In the genomic region with DNA sequence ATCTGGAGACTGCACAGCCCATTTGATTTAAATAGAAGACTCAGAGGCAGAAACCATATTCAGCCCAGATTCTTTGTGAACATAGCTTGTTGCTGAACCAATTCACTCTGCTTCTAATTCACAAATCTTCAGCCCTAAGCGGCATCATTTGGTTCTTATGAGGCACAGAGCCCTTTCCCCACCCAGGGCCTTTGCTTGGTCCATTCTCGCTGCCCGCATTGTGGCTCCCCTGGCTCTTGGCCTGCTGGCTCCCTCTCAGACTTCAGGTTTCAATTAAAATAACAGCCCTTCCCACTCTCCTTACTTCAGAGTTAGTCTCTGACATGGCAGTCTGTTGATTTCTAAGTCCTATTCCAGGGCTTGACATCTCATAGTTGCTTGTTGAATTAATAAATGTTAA, we compare ENCODE assay signal across 15 cellular contexts. TPM values are rescaled to one million over a fixed set of nuclear protein-coding genes. Genes with fewer than 3 reads are reported as not detected.
DNase-seq lines count a peak whose midpoint lies in the region; ATAC-seq, FAIRE-seq and TF ChIP-seq lines count a peak whose summit lies in the region.
"Had no signal": no experiment of that assay in that cellular context is flagged by ENCODE, and none has a peak within 500 bp of the region (broad histone marks: within the 10 kb centered on the region; RNA-seq: fewer than 3 reads in every experiment).

No MANE protein-coding gene starts in this region.

- no peaks in the 10 kb centered on the region for H3K4me1 Mint-ChIP-seq in T-cell

- H3K27ac Mint-ChIP-seq in T-cell = no peak overlapping the region

- H3K4me3 Mint-ChIP-seq in T-cell = no peak overlapping the region

- H3K36me3 ChIP-seq in HEK293 (ENCODE audit: control insufficient read depth in 2 of 2, insufficient read depth in 1 of 2, low read length in 2 of 2) = peaks cover 0 to 3% of the 10 kb centered on the region in 2 experiments; a peak in 2 of 3 replicates
- no peaks in the 10 kb centered on the region for H3K36me3 ChIP-seq in SK-N-SH (replicated peaks in 1 of 2; ENCODE audit: control insufficient read depth in 1 of 2, insufficient read depth in 2 of 2, low read length in 1 of 2)
- H3K36me3 ChIP-seq in osteoblast (ENCODE audit: insufficient read depth, low read length) = peaks cover under 1% of the 10 kb centered on the region
- no peaks in the 10 kb centered on the region for H3K36me3 ChIP-seq in HepG2 (replicated peaks in 1 of 2; ENCODE audit: control insufficient read depth in 1 of 2, insufficient read depth in 2 of 2, low read length in 2 of 2)
- H3K36me3 ChIP-seq in stomach = no peaks in the 10 kb centered on the region
- H3K36me3 ChIP-seq: Peyer's patch had no signal

- H3K27me3 ChIP-seq in SK-N-SH (ENCODE audit: insufficient read depth) (no peaks in the 10 kb centered on the region), osteoblast (ENCODE audit: insufficient read depth, low read length) (no peaks in the 10 kb centered on the region), HepG2 (ENCODE audit: control insufficient read depth in 1 of 2, insufficient read depth in 2 of 2, low read length in 2 of 2) (no peaks in the 10 kb centered on the region; a peak in 1 of 5 replicates), stomach (no peaks in the 10 kb centered on the region)
- H3K27me3 ChIP-seq: Peyer's patch had no signal

- H4K20me1 ChIP-seq in SK-N-SH (ENCODE audit: insufficient read depth) (no peaks in the 10 kb centered on the region), osteoblast (ENCODE audit: insufficient read depth, low read length) (peaks cover 4% of the 10 kb centered on the region), HepG2 (ENCODE audit: insufficient read depth, low read length) (no peaks in the 10 kb centered on the region)

- H3K4me2 ChIP-seq in SK-N-SH = no peak overlapping the region
- no peak overlapping the region for H3K4me2 ChIP-seq in osteoblast (ENCODE audit: insufficient read depth, low read length)
- no peak overlapping the region for H3K4me2 ChIP-seq in HepG2 (ENCODE audit: low read depth, low read length)

- no peaks in the 10 kb centered on the region for H3K9me3 Mint-ChIP-seq in T-cell

- FAIRE-seq in HepG2 (lab: Jason Lieb, UNC) = no peak
- FAIRE-seq: GM12878 had no signal

- POLR2A ChIA-PET in HEK293 (lab: Yijun Ruan, JAX) (interaction anchor here (1.0 to 2.9 kb wide), 2 partner anchors 16 to 242 kb away, joined by 3 to 10 read pairs; partner anchors contain the start of gene EFHC1), SK-N-SH (lab: Yijun Ruan, JAX) (interaction anchor here (2.2 kb wide), 1 partner anchor 242 kb away, joined by 5 read pairs; no protein-coding TSS in a partner anchor), T-cell (lab: Charles Lee) (interaction anchor here in 1 of 2 donors (0.7 kb wide), 1 partner anchor 398 kb away, joined by 5 read pairs; no protein-coding TSS in a partner anchor), HepG2 (lab: Yijun Ruan, JAX) (interaction anchor here (1.2 to 3.0 kb wide), 4 partner anchors 9 to 242 kb away, joined by 4 to 18 read pairs (median 5); partner anchors contain the start of genes EFHC1 and TRAM2)

- H3K9me3 ChIP-seq in HEK293 (ENCODE audit: control insufficient read depth, insufficient read depth, low read depth, low read length) (no peaks in the 10 kb centered on the region), SK-N-SH (no peaks in the 10 kb centered on the region), osteoblast (ENCODE audit: low read depth, low read length) (no peaks in the 10 kb centered on the region), HepG2 (ENCODE audit: low read length) (no peaks in the 10 kb centered on the region), stomach (no peaks in the 10 kb centered on the region)
- H3K9me3 ChIP-seq: Peyer's patch had no signal

- no peaks in the 10 kb centered on the region for H3K9me2 ChIP-seq in SK-N-SH

- DNase-seq in SK-N-SH (no peak), fibroblast of mammary gland (ENCODE audit: low read depth) (peak; percentile 67), osteoblast (ENCODE audit: insufficient read length, low spot score, missing footprints) (no peak), T-cell (no peak), HepG2 (ENCODE audit: low spot score) (no peak), stomach (no peak)
- DNase-seq: C1 segment of cervical spinal cord, DMS153, NCI-H748 treated with DMSO at 0.1 percent for 48 hours, Peyer's patch, SHP77 treated with DMSO at 0.1 percent for 48 hours, SW 1271 had no signal

- BruUV-seq in HepG2 (replicated peaks; lab: Mats Ljungman, UMichigan) = no TSS peak

- H3K79me2 ChIP-seq in SK-N-SH (ENCODE audit: insufficient read depth) = peaks cover 22% of the 10 kb centered on the region; the same call in 1 of the 2 replicates
- H3K79me2 ChIP-seq in osteoblast (ENCODE audit: insufficient read depth, low read length) = peaks cover 19% of the 10 kb centered on the region
- H3K79me2 ChIP-seq in HepG2 (ENCODE audit: insufficient read depth, low read length) = peaks cover 22% of the 10 kb centered on the region

- TF ChIP-seq CTCF in HEK293 (tag by site-specific recombination; IDR thresholded peaks at IDR 0.05) (no peak), SK-N-SH (IDR thresholded peaks at IDR 0.05) (no peak), fibroblast of mammary gland (conservative IDR thresholded peaks at IDR 0.05; ENCODE audit: control insufficient read depth, insufficient read depth, low read depth, low read length) (no peak), osteoblast (IDR thresholded peaks at IDR 0.05; ENCODE audit: extremely low read depth, low read depth, low read length) (no peak), HepG2 (CRISPR knock-in tag; IDR thresholded peaks at IDR 0.05) (no peak), stomach (IDR thresholded peaks at IDR 0.05) (no peak)

- H3K4me1 ChIP-seq in HEK293 (ENCODE audit: control insufficient read depth, insufficient read depth, low read length) (peaks cover 10% of the 10 kb centered on the region; the same call in 1 of the 2 replicates), SK-N-SH (ENCODE audit: control insufficient read depth in 1 of 2, insufficient read depth in 2 of 2, low read depth in 1 of 2, low read length in 1 of 2) (peaks cover 7 to 30% of the 10 kb centered on the region in 2 experiments; a peak in 3 of 4 replicates), osteoblast (ENCODE audit: insufficient read depth, low read length) (peaks cover 22% of the 10 kb centered on the region), HepG2 (ENCODE audit: insufficient read depth, low read length) (peaks cover 35% of the 10 kb centered on the region), stomach (peaks cover 0 to 29% (median 24%) of the 10 kb centered on the region in 4 donors)

- TF ChIP-seq POLR2A in HepG2 (IDR thresholded peaks at IDR 0.05; ENCODE audit: insufficient read depth in 1 of 2, low read depth in 2 of 2, low read length in 2 of 2) (no peak), stomach (IDR thresholded peaks at IDR 0.05) (no peak)

- no peak overlapping the region for H3K4me3 ChIP-seq in HEK293 (ENCODE audit: low read depth, low read length)
- no peak overlapping the region for H3K4me3 ChIP-seq in SK-N-SH (ENCODE audit: low read depth in 2 of 2, low read length in 1 of 2)
- no peak overlapping the region for H3K4me3 ChIP-seq in fibroblast of mammary gland (ENCODE audit: control insufficient read depth, low read depth, low read length)
- no peak overlapping the region for H3K4me3 ChIP-seq in osteoblast (ENCODE audit: insufficient read depth, low read length)
- H3K4me3 ChIP-seq in HepG2 (replicated peaks in 1 of 3; ENCODE audit: insufficient read depth in 1 of 3, low read depth in 2 of 3, low read length in 3 of 3) = no peak overlapping the region
- no peak overlapping the region for H3K4me3 ChIP-seq in stomach
- H3K4me3 ChIP-seq: GM12878, Peyer's patch had no signal

- ATAC-seq in T-cell (replicated peaks in 1 of 4) = no peak
- ATAC-seq in HepG2 = no peak
- ATAC-seq: GM12878, HCT116 had no signal

- H2AFZ ChIP-seq in SK-N-SH (ENCODE audit: low read depth) (0 out of 2 replicates have a peak overlapping the region, but pooled peaks have one; percentile 38), osteoblast (ENCODE audit: low read length) (peak overlapping the region; percentile 58), HepG2 (ENCODE audit: low read length) (no peak overlapping the region)

- intact Hi-C loops in HepG2 (cut with micrococcal nuclease; ENCODE audit: unreplicated experiment) = loop anchor here (10.0 kb wide), 1 partner anchor 147 kb away; no protein-coding TSS in a partner anchor
- intact Hi-C loops in stomach (cut with DNase I; ENCODE audit: low total_unique reads) = no loop called here

- peaks cover 5% of the 10 kb centered on the region for H3F3A ChIP-seq in SK-N-SH (replicated peaks; ENCODE audit: insufficient read depth)

- no peak overlapping the region for H3K9ac ChIP-seq in SK-N-SH
- no peak overlapping the region for H3K9ac ChIP-seq in HepG2 (ENCODE audit: insufficient read depth, low read depth, low read length)

- H3K36me3 Mint-ChIP-seq in T-cell = no peaks in the 10 kb centered on the region

- CTCF ChIA-PET in HEK293 (lab: Yijun Ruan, JAX) = interaction anchor here (0.7 to 4.3 kb wide), 16 partner anchors 10 to 823 kb away, joined by 3 to 104 read pairs (median 9); partner anchors contain the start of gene EFHC1
- CTCF ChIA-PET in SK-N-SH (lab: Yijun Ruan, JAX) = interaction anchor here (0.6 to 4.3 kb wide), 10 partner anchors 12 to 377 kb away, joined by 3 to 94 read pairs (median 8); partner anchors contain the start of genes EFHC1 and MCM3
- CTCF ChIA-PET in T-cell (lab: Charles Lee) = interaction anchor here (0.5 to 3.4 kb wide), 9 partner anchors 8 to 376 kb away, joined by 3 to 33 read pairs (median 7); partner anchors contain the start of gene MCM3 (in 1 of the 2)
- CTCF ChIA-PET in HepG2 (lab: Yijun Ruan, JAX; ENCODE audit: low intra/inter-chr PET ratio, low total read pairs) = no interaction called here

- H3K27ac ChIP-seq in HEK293 (ENCODE audit: extremely low read depth, low read depth, low read length) (peak overlapping the region; percentile 55), SK-N-SH (ENCODE audit: low read depth in 2 of 2, low read length in 1 of 2) (peak overlapping the region in 1 of 2 experiments; percentile 71; a peak in 2 of 4 replicates), osteoblast (ENCODE audit: low read depth, low read length) (no peak overlapping the region), HepG2 (ENCODE audit: extremely low read length, insufficient read depth, low read length) (no peak overlapping the region), stomach (no peak overlapping the region)
- H3K27ac ChIP-seq: Peyer's patch had no signal

- TF ChIP-seq RAD21 in SK-N-SH (IDR thresholded peaks at IDR 0.05; ENCODE audit: low read length) = no peak; the same call in 1 of the 2 replicates
- no peak for TF ChIP-seq RAD21 in HepG2 (CRISPR knock-in tag; IDR thresholded peaks at IDR 0.05)

- in situ Hi-C loops in HepG2 (cut with HindIII; ENCODE audit: extremely low pct_ligation_motif_present, low pct_unique_long_range_greater_than_20kb) = loop anchor here (5.0 to 25.0 kb wide), 4 partner anchors 64 to 499 kb away; partner anchors contain the start of gene MCM3

- 53% methylated on average over 3 of the region's 3 CpGs for WGBS in SK-N-SH (ENCODE audit: low lambda C conversion rate)
- 61% methylated on average over 3 of the region's 3 CpGs for WGBS in HepG2 (ENCODE audit: low lambda C conversion rate)
- 53 to 87% (median 74%) methylated on average over 3 of the region's 3 CpGs for WGBS in stomach, 5 donors

- TF ChIP-seq EP300 in SK-N-SH (IDR thresholded peaks at IDR 0.05; ENCODE audit: borderline replicate concordance in 1 of 2, low read depth in 1 of 2, low read length in 1 of 2) (no peak), HepG2 (IDR thresholded peaks at IDR 0.05; ENCODE audit: low read depth in 2 of 2, low read length in 2 of 2) (no peak), HepG2 (CRISPR knock-in tag; IDR thresholded peaks at IDR 0.05; ENCODE audit: borderline replicate concordance) (no peak), stomach (IDR thresholded peaks at IDR 0.05) (no peak)

- peaks cover 0 to 6% of the 10 kb centered on the region in 2 donors for H3K27me3 Mint-ChIP-seq in T-cell

RNA-seq across cellular contexts. Expression of gene TMEM14A, which starts 9.4 kb away (rescaled TPM):
- polyA plus RNA-seq in SK-N-SH (2012; rRNA removed) (42.4 and 48.7 TPM in 2 replicates), HepG2 (2011; rRNA removed) (18.2 and 24.6 TPM in 2 replicates), stomach (10 to 100 TPM; 23.2 to 29.4 (median 29.3) TPM)
- 60.0 and 68.7 TPM in 2 replicates for polyA plus RNA-seq in SK-N-SH (2012; cell fraction: cytosol; rRNA removed)
- polyA plus RNA-seq in SK-N-SH (2012; cell fraction: nucleus; rRNA removed) = 5.1 and 18.3 TPM in 2 replicates
- total RNA-seq in osteoblast (15.6 and 19.9 TPM in 2 replicates), T-cell (10 to 100 TPM in 2 of 5 donors, 1 to 10 TPM in 3; 4.1 to 11.6 (median 9.2) TPM), HepG2 (2016; rRNA removed; fragmentation: Illumina TruSeq; extraction: Trizol) (73.7 and 78.0 TPM in 2 replicates), stomach (10 to 100 TPM in 4 of 5 donors, not detected in 1; 10.7 to 29.9 (median 20.8) TPM)
- total RNA-seq in HepG2 (2016; cell fraction: cytosol; rRNA removed; fragmentation: Illumina TruSeq; extraction: Trizol; ENCODE audit: low read depth) = 23.2 and 27.5 TPM in 2 replicates
- 70.9 and 77.3 TPM in 2 replicates for total RNA-seq in HepG2 (2016; cell fraction: insoluble cytoplasmic fraction; rRNA removed; fragmentation: Illumina TruSeq; extraction: Trizol)
- 39.5 and 43.5 TPM in 2 replicates for total RNA-seq in HepG2 (2016; cell fraction: membrane; rRNA removed; fragmentation: Illumina TruSeq; extraction: Trizol)
- total RNA-seq in HepG2 (2016; cell fraction: nucleus; rRNA removed; fragmentation: Illumina TruSeq; extraction: Trizol) = 44.6 and 52.8 TPM in 2 replicates
- polyA plus RNA-seq in HepG2 (2011; cell fraction: cytosol; rRNA removed) = 19.6 and 31.0 TPM in 2 replicates
- polyA plus RNA-seq in HepG2 (2011; cell fraction: nucleus; rRNA removed) = 7.1 and 9.9 TPM in 2 replicates
- 18.4 and 26.2 TPM in 2 replicates for polyA plus RNA-seq in HepG2 (2012)
- 23.3 and 32.1 TPM in 2 replicates for polyA plus RNA-seq in HepG2 (2016; cell fraction: cytosol; fragmentation: Illumina TruSeq; extraction: Trizol; ENCODE audit: low read depth)
- polyA plus RNA-seq in HepG2 (2016; cell fraction: insoluble cytoplasmic fraction; fragmentation: Illumina TruSeq; extraction: Trizol; ENCODE audit: low read depth) = 85.0 and 85.6 TPM in 2 replicates
- polyA plus RNA-seq in HepG2 (2016; cell fraction: membrane; fragmentation: Illumina TruSeq; extraction: Trizol; ENCODE audit: low read depth) = 39.5 and 42.3 TPM in 2 replicates
- 84.3 and 97.3 TPM in 2 replicates for polyA plus RNA-seq in HepG2 (2016; cell fraction: nucleus; fragmentation: Illumina TruSeq; extraction: Trizol; ENCODE audit: insufficient read depth, low read depth)
- polyA minus RNA-seq in HepG2 (2011; rRNA and poly(A)+ RNA removed; ENCODE audit: low replicate concordance) = 4.1 and 10.8 TPM in 2 replicates
- 4.7 and 5.7 TPM in 2 replicates for polyA minus RNA-seq in HepG2 (2011; cell fraction: cytosol; rRNA and poly(A)+ RNA removed)
- 3.7 and 4.6 TPM in 2 replicates for polyA minus RNA-seq in HepG2 (2011; cell fraction: nucleus; rRNA and poly(A)+ RNA removed)
